In the genomic region with DNA sequence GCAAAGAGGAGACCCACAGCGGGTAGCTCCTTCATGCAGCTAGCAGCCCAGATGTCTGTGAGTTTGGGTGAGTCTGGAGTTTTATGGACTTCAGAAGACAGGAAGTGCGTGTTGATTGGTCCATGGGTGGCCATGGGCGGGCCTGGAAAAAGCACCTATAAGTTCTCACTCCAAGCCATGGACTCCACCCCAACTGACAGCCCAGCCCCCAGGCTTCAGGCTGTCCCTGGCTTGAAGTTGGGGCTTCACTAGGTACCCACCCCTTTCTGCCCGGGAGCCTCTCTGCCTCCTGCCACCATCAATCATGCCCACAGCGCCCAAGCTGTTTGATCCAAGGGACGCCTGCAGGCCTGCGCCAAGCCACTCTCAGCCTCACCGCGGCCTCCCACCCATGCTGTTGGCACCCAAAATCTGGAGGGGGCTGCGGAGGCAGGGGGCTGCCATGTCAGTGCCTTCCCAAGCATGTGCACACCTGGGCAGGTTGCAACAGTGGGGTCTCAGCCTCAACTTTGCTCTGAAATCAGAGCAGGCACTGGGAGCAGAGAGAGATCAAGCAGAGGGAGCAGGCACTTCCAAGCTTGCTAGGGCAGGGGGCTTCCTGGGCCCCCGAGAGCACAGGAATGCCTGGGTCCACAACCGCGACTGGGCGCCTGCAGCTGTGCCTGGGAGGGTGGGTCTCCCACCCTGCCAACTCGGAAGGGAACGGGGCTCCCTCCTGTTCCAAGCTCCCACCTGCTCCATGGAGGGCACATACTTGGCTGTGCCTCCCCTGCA, we compare ENCODE assay signal across 1 cellular context.
TF ChIP-seq lines count a peak whose summit lies in the region.

No MANE protein-coding gene starts in this region.

TF ChIP-seq in HepG2, 621 proteins besides CTCF, POLR2A, EP300 and RAD21 (continued from another document):
- TF ChIP-seq, protein P1, sequence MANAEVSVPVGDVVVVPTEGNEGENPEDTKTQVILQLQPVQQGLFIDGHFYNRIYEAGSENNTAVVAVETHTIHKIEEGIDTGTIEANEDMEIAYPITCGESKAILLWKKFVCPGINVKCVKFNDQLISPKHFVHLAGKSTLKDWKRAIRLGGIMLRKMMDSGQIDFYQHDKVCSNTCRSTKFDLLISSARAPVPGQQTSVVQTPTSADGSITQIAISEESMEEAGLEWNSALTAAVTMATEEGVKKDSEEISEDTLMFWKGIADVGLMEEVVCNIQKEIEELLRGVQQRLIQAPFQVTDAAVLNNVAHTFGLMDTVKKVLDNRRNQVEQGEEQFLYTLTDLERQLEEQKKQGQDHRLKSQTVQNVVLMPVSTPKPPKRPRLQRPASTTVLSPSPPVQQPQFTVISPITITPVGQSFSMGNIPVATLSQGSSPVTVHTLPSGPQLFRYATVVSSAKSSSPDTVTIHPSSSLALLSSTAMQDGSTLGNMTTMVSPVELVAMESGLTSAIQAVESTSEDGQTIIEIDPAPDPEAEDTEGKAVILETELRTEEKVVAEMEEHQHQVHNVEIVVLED (CRISPR knock-in tag; IDR thresholded peaks at IDR 0.05; ENCODE audit: borderline replicate concordance): no peak
- TF ChIP-seq JUND (CRISPR knock-in tag; IDR thresholded peaks at IDR 0.05) (no peak), CREM (IDR thresholded peaks at IDR 0.05) (no peak), CREM (CRISPR knock-in tag; IDR thresholded peaks at IDR 0.05) (no peak), PAWR (CRISPR knock-in tag; IDR thresholded peaks at IDR 0.05; ENCODE audit: borderline replicate concordance) (no peak), PHF5A (CRISPR knock-in tag; IDR thresholded peaks at IDR 0.05; ENCODE audit: low read depth, unreplicated experiment) (no peak), KDM6A (CRISPR knock-in tag; IDR thresholded peaks at IDR 0.05; ENCODE audit: low read depth) (no peak), ZNF432 (CRISPR knock-in tag; IDR thresholded peaks at IDR 0.05; ENCODE audit: borderline replicate concordance) (no peak), ELF4 (CRISPR knock-in tag; IDR thresholded peaks at IDR 0.05; ENCODE audit: borderline replicate concordance) (no peak), HOXD1 (CRISPR knock-in tag; IDR thresholded peaks at IDR 0.05) (no peak), SRSF1 (optimal IDR thresholded peaks at IDR 0.05; ENCODE audit: low read depth, low read length) (no peak), EED (CRISPR knock-in tag; IDR thresholded peaks at IDR 0.05) (no peak)
- TF ChIP-seq, protein P2, sequence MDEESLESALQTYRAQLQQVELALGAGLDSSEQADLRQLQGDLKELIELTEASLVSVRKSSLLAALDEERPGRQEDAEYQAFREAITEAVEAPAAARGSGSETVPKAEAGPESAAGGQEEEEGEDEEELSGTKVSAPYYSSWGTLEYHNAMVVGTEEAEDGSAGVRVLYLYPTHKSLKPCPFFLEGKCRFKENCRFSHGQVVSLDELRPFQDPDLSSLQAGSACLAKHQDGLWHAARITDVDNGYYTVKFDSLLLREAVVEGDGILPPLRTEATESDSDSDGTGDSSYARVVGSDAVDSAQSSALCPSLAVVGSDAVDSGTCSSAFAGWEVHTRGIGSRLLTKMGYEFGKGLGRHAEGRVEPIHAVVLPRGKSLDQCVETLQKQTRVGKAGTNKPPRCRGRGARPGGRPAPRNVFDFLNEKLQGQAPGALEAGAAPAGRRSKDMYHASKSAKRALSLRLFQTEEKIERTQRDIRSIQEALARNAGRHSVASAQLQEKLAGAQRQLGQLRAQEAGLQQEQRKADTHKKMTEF (CRISPR knock-in tag; IDR thresholded peaks at IDR 0.05): no peak
- TF ChIP-seq, protein P3, sequence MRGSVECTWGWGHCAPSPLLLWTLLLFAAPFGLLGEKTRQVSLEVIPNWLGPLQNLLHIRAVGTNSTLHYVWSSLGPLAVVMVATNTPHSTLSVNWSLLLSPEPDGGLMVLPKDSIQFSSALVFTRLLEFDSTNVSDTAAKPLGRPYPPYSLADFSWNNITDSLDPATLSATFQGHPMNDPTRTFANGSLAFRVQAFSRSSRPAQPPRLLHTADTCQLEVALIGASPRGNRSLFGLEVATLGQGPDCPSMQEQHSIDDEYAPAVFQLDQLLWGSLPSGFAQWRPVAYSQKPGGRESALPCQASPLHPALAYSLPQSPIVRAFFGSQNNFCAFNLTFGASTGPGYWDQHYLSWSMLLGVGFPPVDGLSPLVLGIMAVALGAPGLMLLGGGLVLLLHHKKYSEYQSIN (CRISPR knock-in tag; IDR thresholded peaks at IDR 0.05; ENCODE audit: borderline replicate concordance): no peak
- TF ChIP-seq, protein P4, sequence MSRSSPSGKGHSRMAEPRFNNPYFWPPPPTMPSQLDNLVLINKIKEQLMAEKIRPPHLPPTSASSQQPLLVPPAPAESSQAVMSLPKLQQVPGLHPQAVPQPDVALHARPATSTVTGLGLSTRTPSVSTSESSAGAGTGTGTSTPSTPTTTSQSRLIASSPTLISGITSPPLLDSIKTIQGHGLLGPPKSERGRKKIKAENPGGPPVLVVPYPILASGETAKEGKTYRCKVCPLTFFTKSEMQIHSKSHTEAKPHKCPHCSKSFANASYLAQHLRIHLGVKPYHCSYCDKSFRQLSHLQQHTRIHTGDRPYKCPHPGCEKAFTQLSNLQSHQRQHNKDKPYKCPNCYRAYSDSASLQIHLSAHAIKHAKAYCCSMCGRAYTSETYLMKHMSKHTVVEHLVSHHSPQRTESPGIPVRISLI (CRISPR knock-in tag; IDR thresholded peaks at IDR 0.05; ENCODE audit: borderline replicate concordance): no peak
- TF ChIP-seq, protein P5, sequence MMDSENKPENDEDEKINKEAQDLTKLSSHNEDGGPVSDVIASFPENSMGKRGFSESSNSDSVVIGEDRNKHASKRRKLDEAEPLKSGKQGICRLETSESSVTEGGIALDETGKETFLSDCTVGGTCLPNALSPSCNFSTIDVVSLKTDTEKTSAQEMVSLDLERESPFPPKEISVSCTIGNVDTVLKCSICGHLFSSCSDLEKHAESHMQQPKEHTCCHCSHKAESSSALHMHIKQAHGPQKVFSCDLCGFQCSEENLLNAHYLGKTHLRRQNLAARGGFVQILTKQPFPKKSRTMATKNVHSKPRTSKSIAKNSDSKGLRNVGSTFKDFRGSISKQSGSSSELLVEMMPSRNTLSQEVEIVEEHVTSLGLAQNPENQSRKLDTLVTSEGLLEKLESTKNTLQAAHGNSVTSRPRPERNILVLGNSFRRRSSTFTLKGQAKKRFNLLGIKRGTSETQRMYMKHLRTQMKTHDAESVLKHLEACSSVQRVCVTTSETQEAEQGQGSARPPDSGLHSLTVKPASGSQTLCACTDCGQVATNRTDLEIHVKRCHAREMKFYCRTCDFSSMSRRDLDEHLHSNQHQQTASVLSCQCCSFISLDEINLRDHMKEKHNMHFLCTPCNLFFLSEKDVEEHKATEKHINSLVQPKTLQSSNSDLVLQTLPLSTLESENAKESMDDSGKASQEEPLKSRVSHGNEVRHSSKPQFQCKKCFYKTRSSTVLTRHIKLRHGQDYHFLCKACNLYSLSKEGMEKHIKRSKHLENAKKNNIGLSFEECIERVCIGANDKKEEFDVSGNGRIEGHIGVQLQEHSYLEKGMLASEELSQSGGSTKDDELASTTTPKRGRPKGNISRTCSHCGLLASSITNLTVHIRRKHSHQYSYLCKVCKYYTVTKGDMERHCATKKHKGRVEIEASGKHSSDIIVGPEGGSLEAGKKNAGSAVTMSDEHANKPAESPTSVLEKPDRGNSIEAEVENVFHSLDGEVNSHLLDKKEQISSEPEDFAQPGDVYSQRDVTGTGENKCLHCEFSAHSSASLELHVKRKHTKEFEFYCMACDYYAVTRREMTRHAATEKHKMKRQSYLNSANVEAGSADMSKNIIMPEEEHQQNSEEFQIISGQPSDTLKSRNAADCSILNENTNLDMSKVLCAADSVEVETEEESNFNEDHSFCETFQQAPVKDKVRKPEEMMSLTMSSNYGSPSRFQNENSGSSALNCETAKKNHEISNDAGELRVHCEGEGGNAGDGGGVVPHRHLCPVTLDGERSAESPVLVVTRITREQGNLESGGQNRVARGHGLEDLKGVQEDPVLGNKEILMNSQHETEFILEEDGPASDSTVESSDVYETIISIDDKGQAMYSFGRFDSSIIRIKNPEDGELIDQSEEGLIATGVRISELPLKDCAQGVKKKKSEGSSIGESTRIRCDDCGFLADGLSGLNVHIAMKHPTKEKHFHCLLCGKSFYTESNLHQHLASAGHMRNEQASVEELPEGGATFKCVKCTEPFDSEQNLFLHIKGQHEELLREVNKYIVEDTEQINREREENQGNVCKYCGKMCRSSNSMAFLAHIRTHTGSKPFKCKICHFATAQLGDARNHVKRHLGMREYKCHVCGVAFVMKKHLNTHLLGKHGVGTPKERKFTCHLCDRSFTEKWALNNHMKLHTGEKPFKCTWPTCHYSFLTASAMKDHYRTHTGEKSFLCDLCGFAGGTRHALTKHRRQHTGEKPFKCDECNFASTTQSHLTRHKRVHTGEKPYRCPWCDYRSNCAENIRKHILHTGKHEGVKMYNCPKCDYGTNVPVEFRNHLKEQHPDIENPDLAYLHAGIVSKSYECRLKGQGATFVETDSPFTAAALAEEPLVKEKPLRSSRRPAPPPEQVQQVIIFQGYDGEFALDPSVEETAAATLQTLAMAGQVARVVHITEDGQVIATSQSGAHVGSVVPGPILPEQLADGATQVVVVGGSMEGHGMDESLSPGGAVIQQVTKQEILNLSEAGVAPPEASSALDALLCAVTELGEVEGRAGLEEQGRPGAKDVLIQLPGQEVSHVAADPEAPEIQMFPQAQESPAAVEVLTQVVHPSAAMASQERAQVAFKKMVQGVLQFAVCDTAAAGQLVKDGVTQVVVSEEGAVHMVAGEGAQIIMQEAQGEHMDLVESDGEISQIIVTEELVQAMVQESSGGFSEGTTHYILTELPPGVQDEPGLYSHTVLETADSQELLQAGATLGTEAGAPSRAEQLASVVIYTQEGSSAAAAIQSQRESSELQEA (CRISPR knock-in tag; IDR thresholded peaks at IDR 0.05; ENCODE audit: not compliant biosample characterization): no peak
